In the genomic region with DNA sequence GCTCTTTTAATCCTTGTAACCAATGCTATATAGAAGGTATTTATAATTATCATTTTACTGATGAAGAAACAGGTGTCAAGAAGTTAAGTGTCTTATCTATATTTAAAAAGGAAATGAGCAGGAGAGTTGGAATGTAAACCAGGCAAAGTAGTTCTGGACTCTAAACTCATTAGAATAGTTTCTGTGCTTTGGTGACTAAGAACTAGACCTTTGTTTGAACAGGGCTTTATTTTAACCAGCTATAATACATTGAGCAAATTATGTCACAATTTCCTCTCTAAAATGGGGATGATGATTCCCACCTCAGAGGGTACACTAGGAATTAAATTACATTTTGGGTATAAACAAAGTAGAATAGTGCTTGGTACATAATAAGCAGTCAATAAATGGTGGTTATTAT, we compare ENCODE assay signal across 1 cellular context.
TF ChIP-seq lines count a peak whose summit lies in the region.

No MANE protein-coding gene starts in this region.

TF ChIP-seq in HepG2, 621 proteins besides CTCF, POLR2A, EP300 and RAD21 (continued from another document and continues in another):
- TF ChIP-seq ZBTB4 (CRISPR knock-in tag; IDR thresholded peaks at IDR 0.05; ENCODE audit: borderline replicate concordance) (no peak), ZMYM4 (CRISPR knock-in tag; IDR thresholded peaks at IDR 0.05) (no peak), TEAD3 (CRISPR knock-in tag; optimal IDR thresholded peaks at IDR 0.05; ENCODE audit: borderline replicate concordance) (peak; percentile 47), SMC3 (IDR thresholded peaks at IDR 0.05; ENCODE audit: low read length) (no peak), AHR (CRISPR knock-in tag; IDR thresholded peaks at IDR 0.05) (no peak), CSRNP2 (CRISPR knock-in tag; conservative IDR thresholded peaks at IDR 0.05; ENCODE audit: low read depth) (no peak), ZNF564 (CRISPR knock-in tag; IDR thresholded peaks at IDR 0.05) (no peak), ZBTB10 (CRISPR knock-in tag; IDR thresholded peaks at IDR 0.05; ENCODE audit: borderline replicate concordance) (no peak), ZBTB20 (CRISPR knock-in tag; IDR thresholded peaks at IDR 0.05; ENCODE audit: borderline replicate concordance, low read depth) (no peak), KAT2B (IDR thresholded peaks at IDR 0.05; ENCODE audit: borderline replicate concordance, low read depth, low read length) (no peak), DPF2 (CRISPR knock-in tag; IDR thresholded peaks at IDR 0.05; ENCODE audit: borderline replicate concordance, low read depth) (0 out of 2 replicates have a peak, but pooled peaks have one; percentile 15), HNF1B (CRISPR knock-in tag; IDR thresholded peaks at IDR 0.05) (no peak), ZNF674 (CRISPR knock-in tag; IDR thresholded peaks at IDR 0.05; ENCODE audit: low read depth) (no peak), CEBPG (CRISPR knock-in tag; IDR thresholded peaks at IDR 0.05) (peak; percentile 52), SYNCRIP (IDR thresholded peaks at IDR 0.05; ENCODE audit: insufficient read depth, low read depth, low read length) (no peak), HNRNPLL (IDR thresholded peaks at IDR 0.05; ENCODE audit: low read depth, low read length, poor library complexity, severe bottlenecking) (no peak), ZNF496 (CRISPR knock-in tag; IDR thresholded peaks at IDR 0.05; ENCODE audit: insufficient replicate concordance) (no peak), SOX13 (IDR thresholded peaks at IDR 0.05) (no peak), SOX13 (CRISPR knock-in tag; conservative IDR thresholded peaks at IDR 0.05 in 1 of 2, IDR thresholded peaks at IDR 0.05 in 1 of 2) (peak in 1 of 2 experiments; percentile 54; a peak in 1 of 4 replicates), ZMAT3 (CRISPR knock-in tag; conservative IDR thresholded peaks at IDR 0.05) (no peak), ZNF468 (CRISPR knock-in tag; IDR thresholded peaks at IDR 0.05) (no peak), ZFP62 (CRISPR knock-in tag; IDR thresholded peaks at IDR 0.05) (no peak), AHDC1 (CRISPR knock-in tag; IDR thresholded peaks at IDR 0.05; ENCODE audit: borderline replicate concordance) (no peak; the same call in 1 of the 2 replicates), NR2F2 (IDR thresholded peaks at IDR 0.05; ENCODE audit: borderline replicate concordance, low read depth) (no peak), ADNP (CRISPR knock-in tag; IDR thresholded peaks at IDR 0.05) (no peak), ZNF292 (CRISPR knock-in tag; IDR thresholded peaks at IDR 0.05; ENCODE audit: borderline replicate concordance, low read depth) (no peak), KDM2A (CRISPR knock-in tag; IDR thresholded peaks at IDR 0.05; ENCODE audit: borderline replicate concordance, low read depth) (no peak), MBD4 (IDR thresholded peaks at IDR 0.05; ENCODE audit: borderline replicate concordance, low read length) (no peak)
- TF ChIP-seq, protein P1, sequence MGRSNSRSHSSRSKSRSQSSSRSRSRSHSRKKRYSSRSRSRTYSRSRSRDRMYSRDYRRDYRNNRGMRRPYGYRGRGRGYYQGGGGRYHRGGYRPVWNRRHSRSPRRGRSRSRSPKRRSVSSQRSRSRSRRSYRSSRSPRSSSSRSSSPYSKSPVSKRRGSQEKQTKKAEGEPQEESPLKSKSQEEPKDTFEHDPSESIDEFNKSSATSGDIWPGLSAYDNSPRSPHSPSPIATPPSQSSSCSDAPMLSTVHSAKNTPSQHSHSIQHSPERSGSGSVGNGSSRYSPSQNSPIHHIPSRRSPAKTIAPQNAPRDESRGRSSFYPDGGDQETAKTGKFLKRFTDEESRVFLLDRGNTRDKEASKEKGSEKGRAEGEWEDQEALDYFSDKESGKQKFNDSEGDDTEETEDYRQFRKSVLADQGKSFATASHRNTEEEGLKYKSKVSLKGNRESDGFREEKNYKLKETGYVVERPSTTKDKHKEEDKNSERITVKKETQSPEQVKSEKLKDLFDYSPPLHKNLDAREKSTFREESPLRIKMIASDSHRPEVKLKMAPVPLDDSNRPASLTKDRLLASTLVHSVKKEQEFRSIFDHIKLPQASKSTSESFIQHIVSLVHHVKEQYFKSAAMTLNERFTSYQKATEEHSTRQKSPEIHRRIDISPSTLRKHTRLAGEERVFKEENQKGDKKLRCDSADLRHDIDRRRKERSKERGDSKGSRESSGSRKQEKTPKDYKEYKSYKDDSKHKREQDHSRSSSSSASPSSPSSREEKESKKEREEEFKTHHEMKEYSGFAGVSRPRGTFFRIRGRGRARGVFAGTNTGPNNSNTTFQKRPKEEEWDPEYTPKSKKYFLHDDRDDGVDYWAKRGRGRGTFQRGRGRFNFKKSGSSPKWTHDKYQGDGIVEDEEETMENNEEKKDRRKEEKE (IDR thresholded peaks at IDR 0.05), result no peak
- TF ChIP-seq, protein P2, sequence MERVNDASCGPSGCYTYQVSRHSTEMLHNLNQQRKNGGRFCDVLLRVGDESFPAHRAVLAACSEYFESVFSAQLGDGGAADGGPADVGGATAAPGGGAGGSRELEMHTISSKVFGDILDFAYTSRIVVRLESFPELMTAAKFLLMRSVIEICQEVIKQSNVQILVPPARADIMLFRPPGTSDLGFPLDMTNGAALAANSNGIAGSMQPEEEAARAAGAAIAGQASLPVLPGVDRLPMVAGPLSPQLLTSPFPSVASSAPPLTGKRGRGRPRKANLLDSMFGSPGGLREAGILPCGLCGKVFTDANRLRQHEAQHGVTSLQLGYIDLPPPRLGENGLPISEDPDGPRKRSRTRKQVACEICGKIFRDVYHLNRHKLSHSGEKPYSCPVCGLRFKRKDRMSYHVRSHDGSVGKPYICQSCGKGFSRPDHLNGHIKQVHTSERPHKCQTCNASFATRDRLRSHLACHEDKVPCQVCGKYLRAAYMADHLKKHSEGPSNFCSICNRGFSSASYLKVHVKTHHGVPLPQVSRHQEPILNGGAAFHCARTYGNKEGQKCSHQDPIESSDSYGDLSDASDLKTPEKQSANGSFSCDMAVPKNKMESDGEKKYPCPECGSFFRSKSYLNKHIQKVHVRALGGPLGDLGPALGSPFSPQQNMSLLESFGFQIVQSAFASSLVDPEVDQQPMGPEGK (CRISPR knock-in tag; IDR thresholded peaks at IDR 0.05), result no peak
- TF ChIP-seq, protein P3, sequence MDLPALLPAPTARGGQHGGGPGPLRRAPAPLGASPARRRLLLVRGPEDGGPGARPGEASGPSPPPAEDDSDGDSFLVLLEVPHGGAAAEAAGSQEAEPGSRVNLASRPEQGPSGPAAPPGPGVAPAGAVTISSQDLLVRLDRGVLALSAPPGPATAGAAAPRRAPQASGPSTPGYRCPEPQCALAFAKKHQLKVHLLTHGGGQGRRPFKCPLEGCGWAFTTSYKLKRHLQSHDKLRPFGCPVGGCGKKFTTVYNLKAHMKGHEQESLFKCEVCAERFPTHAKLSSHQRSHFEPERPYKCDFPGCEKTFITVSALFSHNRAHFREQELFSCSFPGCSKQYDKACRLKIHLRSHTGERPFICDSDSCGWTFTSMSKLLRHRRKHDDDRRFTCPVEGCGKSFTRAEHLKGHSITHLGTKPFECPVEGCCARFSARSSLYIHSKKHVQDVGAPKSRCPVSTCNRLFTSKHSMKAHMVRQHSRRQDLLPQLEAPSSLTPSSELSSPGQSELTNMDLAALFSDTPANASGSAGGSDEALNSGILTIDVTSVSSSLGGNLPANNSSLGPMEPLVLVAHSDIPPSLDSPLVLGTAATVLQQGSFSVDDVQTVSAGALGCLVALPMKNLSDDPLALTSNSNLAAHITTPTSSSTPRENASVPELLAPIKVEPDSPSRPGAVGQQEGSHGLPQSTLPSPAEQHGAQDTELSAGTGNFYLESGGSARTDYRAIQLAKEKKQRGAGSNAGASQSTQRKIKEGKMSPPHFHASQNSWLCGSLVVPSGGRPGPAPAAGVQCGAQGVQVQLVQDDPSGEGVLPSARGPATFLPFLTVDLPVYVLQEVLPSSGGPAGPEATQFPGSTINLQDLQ (CRISPR knock-in tag; IDR thresholded peaks at IDR 0.05), result no peak
